ENCODE assay signal across 1 cellular context in genomic region chr12:66103011-66103913, GRCh38.
TF ChIP-seq lines count a peak whose summit lies in the region.

No MANE protein-coding gene starts in this region.

TF ChIP-seq in IMR-90, 13 proteins besides CTCF, POLR2A, EP300 and RAD21:
- TF ChIP-seq BHLHE40 (IDR thresholded peaks at IDR 0.05; ENCODE audit: low read depth, low read length) (no peak), RCOR1 (IDR thresholded peaks at IDR 0.05; ENCODE audit: insufficient replicate concordance, low read length) (no peak), FOS (IDR thresholded peaks at IDR 0.05; ENCODE audit: low read depth, low read length) (no peak), SMC3 (IDR thresholded peaks at IDR 0.05; ENCODE audit: low read depth, low read length) (no peak), NFE2L2 (IDR thresholded peaks at IDR 0.05; ENCODE audit: low read depth, low read length) (no peak), ELK1 (IDR thresholded peaks at IDR 0.05; ENCODE audit: borderline replicate concordance, low read depth, low read length) (no peak), CHD1 (IDR thresholded peaks at IDR 0.05; ENCODE audit: low read depth, low read length) (no peak), RFX5 (IDR thresholded peaks at IDR 0.05; ENCODE audit: low read depth, low read length) (no peak), MXI1 (IDR thresholded peaks at IDR 0.05; ENCODE audit: borderline replicate concordance, low read depth, low read length) (no peak)
